1 cellular context compared by ENCODE assay signal in the genomic region with DNA sequence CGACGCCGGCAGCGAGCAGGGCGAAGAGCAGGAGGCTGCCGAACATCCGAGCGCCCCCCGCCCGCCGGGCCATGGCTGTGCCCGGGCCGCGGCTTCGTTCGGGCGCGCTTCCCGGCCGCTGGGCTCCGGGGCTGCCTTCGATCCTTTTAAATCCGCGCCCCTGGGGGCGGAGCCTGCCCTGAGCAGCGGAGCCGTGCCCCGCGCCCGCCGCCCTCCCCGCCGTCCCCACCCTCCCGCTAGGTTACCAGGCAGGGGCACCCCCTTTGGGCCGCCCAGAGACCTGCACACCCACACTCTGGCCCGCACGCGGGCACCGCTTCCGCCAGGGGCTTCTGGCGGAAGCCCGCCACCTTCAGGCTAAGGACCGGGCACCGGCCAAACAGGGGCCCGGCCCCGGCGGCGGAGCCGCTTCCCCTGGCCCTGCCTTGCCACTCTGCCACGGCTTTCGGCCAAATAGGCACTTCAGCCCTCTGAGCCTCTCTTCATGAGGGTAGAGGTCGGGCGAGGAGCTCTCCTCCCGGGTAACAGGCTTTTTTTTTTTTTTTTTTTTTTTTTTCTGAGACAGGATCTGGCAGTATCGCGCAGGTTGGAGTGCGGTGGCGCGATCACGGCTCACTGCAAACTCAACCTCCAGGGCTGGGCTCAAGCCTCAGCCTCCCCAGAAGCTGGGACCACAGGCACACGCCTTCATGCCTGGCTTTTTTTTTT.
A peak's percentile ranks its signal among the peaks of the same experiment; 100 is the strongest.
TF ChIP-seq lines count a peak whose summit lies in the region.

A gene with protein sequence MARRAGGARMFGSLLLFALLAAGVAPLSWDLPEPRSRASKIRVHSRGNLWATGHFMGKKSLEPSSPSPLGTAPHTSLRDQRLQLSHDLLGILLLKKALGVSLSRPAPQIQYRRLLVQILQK (minus strand): TSS at position 120 of the 708 bp plus-strand sequence. CDS start 47 bp downstream, at position 73.

TF ChIP-seq in A549, 52 proteins besides CTCF, POLR2A, EP300 and RAD21 (continued from another document):
- no peak for TF ChIP-seq PBX3 (IDR thresholded peaks at IDR 0.05)
- TF ChIP-seq FOSL2 (IDR thresholded peaks at IDR 0.05): no peak
- TF ChIP-seq FOSL2 (CRISPR knock-in tag; IDR thresholded peaks at IDR 0.05): no peak
- no peak for TF ChIP-seq ZNF302 (CRISPR knock-in tag; IDR thresholded peaks at IDR 0.05)
- peak; percentile 61; the same call in 1 of the 2 replicates for TF ChIP-seq HMGXB4 (CRISPR knock-in tag; IDR thresholded peaks at IDR 0.05; ENCODE audit: borderline replicate concordance)
- no peak for TF ChIP-seq EHF (CRISPR knock-in tag; IDR thresholded peaks at IDR 0.05)
- TF ChIP-seq ZC3H11A (IDR thresholded peaks at IDR 0.05): no peak
- TF ChIP-seq, protein P1, sequence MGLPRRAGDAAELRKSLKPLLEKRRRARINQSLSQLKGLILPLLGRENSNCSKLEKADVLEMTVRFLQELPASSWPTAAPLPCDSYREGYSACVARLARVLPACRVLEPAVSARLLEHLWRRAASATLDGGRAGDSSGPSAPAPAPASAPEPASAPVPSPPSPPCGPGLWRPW (IDR thresholded peaks at IDR 0.05): no peak
- TF ChIP-seq NPAS2 (CRISPR knock-in tag; IDR thresholded peaks at IDR 0.05; ENCODE audit: borderline replicate concordance): no peak
- no peak for TF ChIP-seq CHD4 (IDR thresholded peaks at IDR 0.05; ENCODE audit: borderline replicate concordance)
- TF ChIP-seq MAFK (IDR thresholded peaks at IDR 0.05; ENCODE audit: partially characterized antibody): no peak
- TF ChIP-seq TFCP2L1 (CRISPR knock-in tag; IDR thresholded peaks at IDR 0.05): no peak
- TF ChIP-seq, protein P2, sequence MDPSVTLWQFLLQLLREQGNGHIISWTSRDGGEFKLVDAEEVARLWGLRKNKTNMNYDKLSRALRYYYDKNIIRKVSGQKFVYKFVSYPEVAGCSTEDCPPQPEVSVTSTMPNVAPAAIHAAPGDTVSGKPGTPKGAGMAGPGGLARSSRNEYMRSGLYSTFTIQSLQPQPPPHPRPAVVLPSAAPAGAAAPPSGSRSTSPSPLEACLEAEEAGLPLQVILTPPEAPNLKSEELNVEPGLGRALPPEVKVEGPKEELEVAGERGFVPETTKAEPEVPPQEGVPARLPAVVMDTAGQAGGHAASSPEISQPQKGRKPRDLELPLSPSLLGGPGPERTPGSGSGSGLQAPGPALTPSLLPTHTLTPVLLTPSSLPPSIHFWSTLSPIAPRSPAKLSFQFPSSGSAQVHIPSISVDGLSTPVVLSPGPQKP (IDR thresholded peaks at IDR 0.05; ENCODE audit: low read depth, low read length): no peak
- no peak for TF ChIP-seq POLR2AphosphoS2 (conservative IDR thresholded peaks at IDR 0.05; ENCODE audit: low read length)
- peak; percentile 28; the same call in 1 of the 2 replicates for TF ChIP-seq KDM5A (IDR thresholded peaks at IDR 0.05)
- no peak for TF ChIP-seq CEBPB (IDR thresholded peaks at IDR 0.05)
- no peak for TF ChIP-seq CBX2 (IDR thresholded peaks at IDR 0.05; ENCODE audit: borderline replicate concordance, low read depth)
- TF ChIP-seq JUN (IDR thresholded peaks at IDR 0.05): peak in 1 of 2 experiments; percentile 55; a peak in 2 of 5 replicates
- TF ChIP-seq HOXA7 (CRISPR knock-in tag; IDR thresholded peaks at IDR 0.05): no peak
